ENCODE assay signal across 18 cellular contexts in genomic region chr7:111265394-111265793, GRCh38.
"Had no signal": no experiment of that assay in that cellular context is flagged by ENCODE, and none has a peak within 500 bp of the region (broad histone marks: within the 10 kb centered on the region; RNA-seq: fewer than 3 reads in every experiment).

No MANE protein-coding gene starts in this region.

- DNase-seq: activated CD4-positive, alpha-beta memory T cell treated with anti-CD3 and anti-CD28 coated beads, Interleukin-2, amount 10 ng/mL, durations not matched to agents 7 days and 5 days; activated CD4-positive, alpha-beta T cell treated with anti-CD3 and anti-CD28 coated beads, Interleukin-2, amount 10 ng/mL, durations not matched to agents 24 days and 14 days; activated CD4-positive, CD25-positive, alpha-beta regulatory T cell; adrenal gland; cerebellar nuclear complex; effector CD4-positive, alpha-beta T cell; heart left ventricle; left colon; mesenchymal stem cell; naive thymus-derived CD4-positive, alpha-beta T cell; ovary; stimulated activated CD4-positive, alpha-beta T cell treated with anti-CD3 and anti-CD28 coated beads, Interleukin-1b, Interleukin-23, amount 100 ng/mL, for 48 hours; stimulated activated naive CD8-positive, alpha-beta T cell treated with anti-CD3 and anti-CD28 coated beads, Interleukin-15, amount 100 ng/mL, for 72 hours; T-helper 9 cell had no signal

- H3K36me3 ChIP-seq: adrenal gland, heart left ventricle, ovary, prostate gland, suprapubic skin had no signal

- H3K27ac ChIP-seq: adrenal gland, heart left ventricle, ovary, prostate gland, suprapubic skin had no signal

- H3K36me3 Mint-ChIP-seq: activated naive CD4-positive, alpha-beta T cell treated with anti-CD3 and anti-CD28 coated beads, Interleukin-2, amount 50 U/mL, for 72 hours; type B pancreatic cell had no signal

- H3K4me1 Mint-ChIP-seq: activated CD4-positive, alpha-beta memory T cell treated with anti-CD3 and anti-CD28 coated beads, Interleukin-2, amount 10 ng/mL, durations not matched to agents 7 days and 5 days had no signal

- H3K27me3 Mint-ChIP-seq: activated CD4-positive, alpha-beta memory T cell treated with anti-CD3 and anti-CD28 coated beads, Interleukin-2, amount 10 ng/mL, durations not matched to agents 7 days and 5 days; activated CD4-positive, alpha-beta T cell treated with anti-CD3 and anti-CD28 coated beads, Interleukin-2, amount 10 ng/mL, durations not matched to agents 24 days and 14 days; naive thymus-derived CD4-positive, alpha-beta T cell; stimulated activated naive CD8-positive, alpha-beta T cell treated with anti-CD3 and anti-CD28 coated beads, Interleukin-15, amount 100 ng/mL, for 72 hours; type B pancreatic cell had no signal

- ATAC-seq: activated naive CD4-positive, alpha-beta T cell treated with anti-CD3 and anti-CD28 coated beads, Interleukin-2, amount 50 U/mL, for 72 hours; heart left ventricle; left colon; naive thymus-derived CD4-positive, alpha-beta T cell; stimulated activated naive CD8-positive, alpha-beta T cell treated with anti-CD3 and anti-CD28 coated beads, Interleukin-15, amount 100 ng/mL, for 72 hours had no signal

- H3K27ac Mint-ChIP-seq: activated CD4-positive, alpha-beta memory T cell treated with anti-CD3 and anti-CD28 coated beads, Interleukin-2, amount 10 ng/mL, durations not matched to agents 7 days and 5 days; activated CD4-positive, alpha-beta T cell treated with anti-CD3 and anti-CD28 coated beads, Interleukin-2, amount 10 ng/mL, durations not matched to agents 24 days and 14 days; activated naive CD4-positive, alpha-beta T cell treated with anti-CD3 and anti-CD28 coated beads, Interleukin-2, amount 50 U/mL, for 72 hours; naive thymus-derived CD4-positive, alpha-beta T cell; stimulated activated naive CD8-positive, alpha-beta T cell treated with anti-CD3 and anti-CD28 coated beads, Interleukin-15, amount 100 ng/mL, for 72 hours; type B pancreatic cell had no signal

- H3K9me3 Mint-ChIP-seq: activated CD4-positive, alpha-beta memory T cell treated with anti-CD3 and anti-CD28 coated beads, Interleukin-2, amount 10 ng/mL, durations not matched to agents 7 days and 5 days; activated CD4-positive, alpha-beta T cell treated with anti-CD3 and anti-CD28 coated beads, Interleukin-2, amount 10 ng/mL, durations not matched to agents 24 days and 14 days; activated naive CD4-positive, alpha-beta T cell treated with anti-CD3 and anti-CD28 coated beads, Interleukin-2, amount 50 U/mL, for 72 hours; naive thymus-derived CD4-positive, alpha-beta T cell; stimulated activated naive CD8-positive, alpha-beta T cell treated with anti-CD3 and anti-CD28 coated beads, Interleukin-15, amount 100 ng/mL, for 72 hours; type B pancreatic cell had no signal

- H3K27me3 ChIP-seq: adrenal gland, heart left ventricle, ovary, suprapubic skin had no signal

- H3K4me3 ChIP-seq: adrenal gland, heart left ventricle, ovary, prostate gland, suprapubic skin had no signal

- H3K4me3 Mint-ChIP-seq: activated CD4-positive, alpha-beta memory T cell treated with anti-CD3 and anti-CD28 coated beads, Interleukin-2, amount 10 ng/mL, durations not matched to agents 7 days and 5 days; activated CD4-positive, alpha-beta T cell treated with anti-CD3 and anti-CD28 coated beads, Interleukin-2, amount 10 ng/mL, durations not matched to agents 24 days and 14 days; naive thymus-derived CD4-positive, alpha-beta T cell; stimulated activated naive CD8-positive, alpha-beta T cell treated with anti-CD3 and anti-CD28 coated beads, Interleukin-15, amount 100 ng/mL, for 72 hours; type B pancreatic cell had no signal

- H3K9me3 ChIP-seq: adrenal gland, heart left ventricle, ovary, prostate gland, suprapubic skin had no signal

- H3K4me1 ChIP-seq: adrenal gland, prostate gland, suprapubic skin had no signal
